8 cellular contexts compared by ENCODE assay signal in the genomic region with DNA sequence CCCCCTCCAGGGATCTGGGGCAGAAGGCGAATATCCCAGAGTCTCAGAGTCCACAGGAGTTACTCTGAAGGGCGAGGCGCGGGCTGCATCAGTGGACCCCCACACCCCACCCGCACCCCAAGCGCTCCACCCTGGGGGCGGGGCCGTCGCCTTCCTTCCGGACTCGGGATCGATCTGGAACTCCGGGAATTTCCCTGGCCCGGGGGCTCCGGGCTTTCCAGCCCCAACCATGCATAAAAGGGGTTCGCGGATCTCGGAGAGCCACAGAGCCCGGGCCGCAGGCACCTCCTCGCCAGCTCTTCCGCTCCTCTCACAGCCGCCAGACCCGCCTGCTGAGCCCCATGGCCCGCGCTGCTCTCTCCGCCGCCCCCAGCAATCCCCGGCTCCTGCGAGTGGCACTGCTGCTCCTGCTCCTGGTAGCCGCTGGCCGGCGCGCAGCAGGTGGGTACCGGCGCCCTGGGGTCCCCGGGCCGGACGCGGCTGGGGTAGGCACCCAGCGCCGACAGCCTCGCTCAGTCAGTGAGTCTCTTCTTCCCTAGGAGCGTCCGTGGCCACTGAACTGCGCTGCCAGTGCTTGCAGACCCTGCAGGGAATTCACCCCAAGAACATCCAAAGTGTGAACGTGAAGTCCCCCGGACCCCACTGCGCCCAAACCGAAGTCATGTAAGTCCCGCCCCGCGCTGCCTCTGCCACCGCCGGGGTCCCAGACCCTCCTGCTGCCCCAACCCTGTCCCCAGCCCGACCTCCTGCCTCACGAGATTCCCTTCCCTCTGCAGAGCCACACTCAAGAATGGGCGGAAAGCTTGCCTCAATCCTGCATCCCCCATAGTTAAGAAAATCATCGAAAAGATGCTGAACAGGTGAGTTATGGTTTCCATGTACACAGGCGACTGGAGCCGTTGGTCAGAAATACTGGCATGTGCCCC. TPM values are rescaled to one million over a fixed set of nuclear protein-coding genes. Genes with fewer than 3 reads are reported as not detected.
DNase-seq lines count a peak whose midpoint lies in the region; ATAC-seq and TF ChIP-seq lines count a peak whose summit lies in the region.

Gene CXCL1 (plus strand): TSS at position 264 of the 926 bp plus-strand sequence. CDS start 78 bp downstream, at position 342.

- peak; percentile 25 to 83 (median 83) for TF ChIP-seq POLR2A in body of pancreas (IDR thresholded peaks at IDR 0.05)

- H3K27ac ChIP-seq in body of pancreas = peak within 1 kb of the TSS in 3 of 4 donors; percentile 25 to 85 (median 59)

- TF ChIP-seq CTCF in body of pancreas (IDR thresholded peaks at IDR 0.05) = no peak

- peaks cover 20% of the 10 kb centered on the region for H3K27me3 Mint-ChIP-seq in stimulated activated memory B cell treated with anti-CD40 and anti-IgM and Interleukin-4, amounts not matched to agents 10 μg/mL and 1 μg/mL and 100 μg/mL, for 72 hours

- no peaks in the 10 kb centered on the region for H3K36me3 ChIP-seq in body of pancreas (replicated peaks in 1 of 2; ENCODE audit: insufficient read depth in 1 of 2, low read depth in 2 of 2)

- DNase-seq in NCI-H345 (lab: John Stamatoyannopoulos, UW) (peak; percentile 37), NCI-H345 treated with DMSO at 0.1 percent for 48 hours (lab: John Stamatoyannopoulos, UW; ENCODE audit: unreplicated experiment) (no peak), body of pancreas (peak; percentile 46 to 61 (median 48)), iPS-NIHi7 (ENCODE audit: extremely low spot score) (peak; percentile 45), activated gamma-delta T cell treated with Interleukin-2 at 50 U/mL for 16 hours (no peak)
- DNase-seq in stimulated activated CD4-positive, alpha-beta T cell treated with anti-CD3 and anti-CD28 coated beads, Interleukin-2, amount 100 ng/mL, for 24 hours = no peak

- WGBS in body of pancreas, 2 donors = 6 to 42% methylated on average over 13 to 61 of the region's 61 CpGs

- peak within 1 kb of the TSS; percentile 6 to 55 for H3K4me3 ChIP-seq in body of pancreas

- H3K4me1 ChIP-seq in body of pancreas = peaks cover 5% of the 10 kb centered on the region

- H3K4me3 Mint-ChIP-seq in stimulated activated memory B cell treated with anti-CD40 and anti-IgM and Interleukin-4, amounts not matched to agents 10 μg/mL and 1 μg/mL and 100 μg/mL, for 72 hours = no peak within 1 kb of the TSS

- ATAC-seq in body of pancreas (peak; percentile 69), GM19455 (IDR thresholded peaks at IDR 0.05; ENCODE audit: unreplicated experiment) (no peak)
- ATAC-seq in stimulated activated memory B cell treated with anti-CD40 and anti-IgM and Interleukin-4, amounts not matched to agents 10 μg/mL and 1 μg/mL and 100 μg/mL, for 72 hours = peak; percentile 27

- H3K9me3 ChIP-seq in body of pancreas = no peaks in the 10 kb centered on the region

- intact Hi-C loops in body of pancreas (cut with DNase I) = loop anchor here (10.0 kb wide), 2 partner anchors 145 to 205 kb away; no protein-coding TSS in a partner anchor

- no peaks in the 10 kb centered on the region for H3K36me3 Mint-ChIP-seq in stimulated activated memory B cell treated with anti-CD40 and anti-IgM and Interleukin-4, amounts not matched to agents 10 μg/mL and 1 μg/mL and 100 μg/mL, for 72 hours

- no peaks in the 10 kb centered on the region for H3K27me3 ChIP-seq in body of pancreas

- H3K4me1 Mint-ChIP-seq in stimulated activated memory B cell treated with anti-CD40 and anti-IgM and Interleukin-4, amounts not matched to agents 10 μg/mL and 1 μg/mL and 100 μg/mL, for 72 hours = no peaks in the 10 kb centered on the region

- no peak within 1 kb of the TSS for H3K27ac Mint-ChIP-seq in stimulated activated memory B cell treated with anti-CD40 and anti-IgM and Interleukin-4, amounts not matched to agents 10 μg/mL and 1 μg/mL and 100 μg/mL, for 72 hours

- H3K9me3 Mint-ChIP-seq in stimulated activated memory B cell treated with anti-CD40 and anti-IgM and Interleukin-4, amounts not matched to agents 10 μg/mL and 1 μg/mL and 100 μg/mL, for 72 hours = no peaks in the 10 kb centered on the region

RNA-seq across cellular contexts. Expression of gene CXCL1, which starts in this region (rescaled TPM):
- total RNA-seq in body of pancreas = 10 to 100 TPM; 17.1 to 52.7 TPM

Comparison
In these comparisons a context has a peak if more than half of its experiments do, and no peak if none do; other contexts are left out.
1. DNase-seq: peak in NCI-H345 (single experiment), body of pancreas (4 of 4) and iPS-NIHi7 (single experiment); none in NCI-H345 treated with DMSO at 0.1 percent for 48 hours (single experiment), activated gamma-delta T cell treated with Interleukin-2 at 50 U/mL for 16 hours (single experiment) and stimulated activated CD4-positive, alpha-beta T cell treated with anti-CD3 and anti-CD28 coated beads, Interleukin-2, amount 100 ng/mL, for 24 hours (0 of 2).